ENCODE assay signal across 10 cellular contexts in the genomic region with DNA sequence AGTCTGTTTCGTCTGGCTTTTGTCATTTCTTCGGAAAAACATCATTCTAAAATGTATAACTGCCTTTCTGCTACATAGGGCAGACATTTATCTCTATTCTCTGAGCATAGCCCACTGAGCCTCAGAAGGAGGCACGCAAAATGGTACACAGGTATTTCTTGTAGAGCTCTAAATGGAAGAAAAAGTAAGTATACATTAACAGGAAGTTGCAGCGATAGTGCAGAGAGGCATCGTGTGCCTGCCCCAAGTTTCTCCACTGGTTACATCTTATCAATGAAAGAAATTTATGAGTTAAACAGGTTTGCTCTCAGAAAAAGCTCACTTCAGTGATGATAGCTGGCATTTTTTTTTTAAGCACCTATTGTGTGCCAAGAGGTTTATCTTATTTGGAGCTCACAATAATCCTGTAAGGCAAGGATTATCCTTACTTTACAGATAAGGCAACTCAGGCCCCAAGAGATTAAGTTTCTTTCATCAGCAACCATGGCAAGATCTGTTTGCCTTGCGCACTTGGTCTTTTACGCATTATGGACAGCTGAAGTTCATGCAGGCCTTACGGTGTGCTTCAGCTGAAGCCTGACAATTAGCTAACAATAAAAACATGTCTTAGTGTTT. TPM values are rescaled to one million over a fixed set of nuclear protein-coding genes. Genes with fewer than 3 reads are reported as not detected.
A peak's percentile ranks its signal among the peaks of the same experiment; 100 is the strongest.
DNase-seq lines count a peak whose midpoint lies in the region; ATAC-seq and TF ChIP-seq lines count a peak whose summit lies in the region.
"Had no signal": no experiment of that assay in that cellular context is flagged by ENCODE, and none has a peak within 500 bp of the region (broad histone marks: within the 10 kb centered on the region; RNA-seq: fewer than 3 reads in every experiment).

No MANE protein-coding gene starts in this region.

- H3K36me3 ChIP-seq in iPS-20b (ENCODE audit: insufficient read depth, low read depth, low read length): no peaks in the 10 kb centered on the region
- no peaks in the 10 kb centered on the region for H3K36me3 ChIP-seq in thyroid gland

- CTCF ChIA-PET in activated naive CD4-positive, alpha-beta T cell treated with anti-CD3 and anti-CD28 coated beads, Interleukin-2, amount 10 ng/mL, durations not matched to agents 7 days and 5 days (lab: Charles Lee): interaction anchor here (0.7 to 1.4 kb wide), 4 partner anchors 11 to 200 kb away, joined by 3 to 9 read pairs (median 4); no protein-coding TSS in a partner anchor

- H3K4me3 Mint-ChIP-seq in activated naive CD4-positive, alpha-beta T cell treated with anti-CD3 and anti-CD28 coated beads, Interleukin-2, amount 10 ng/mL, durations not matched to agents 7 days and 5 days: peak overlapping the region; percentile 86
- H3K4me3 Mint-ChIP-seq in T-helper 1 cell treated with Interleukin-12 subunit alpha and Interleukin-12 subunit beta and Interleukin-4 antibody, amounts not matched to agents 30 μg/mL and 1 μg/mL, for 36 hours: peak overlapping the region; percentile 90

- H3K27ac Mint-ChIP-seq in activated naive CD4-positive, alpha-beta T cell treated with anti-CD3 and anti-CD28 coated beads, Interleukin-2, amount 10 ng/mL, durations not matched to agents 7 days and 5 days: peak overlapping the region; percentile 98
- peak overlapping the region; percentile 96 for H3K27ac Mint-ChIP-seq in T-helper 1 cell treated with Interleukin-12 subunit alpha and Interleukin-12 subunit beta and Interleukin-4 antibody, amounts not matched to agents 30 μg/mL and 1 μg/mL, for 36 hours

- peaks cover 32% of the 10 kb centered on the region for H3K36me3 Mint-ChIP-seq in activated naive CD4-positive, alpha-beta T cell treated with anti-CD3 and anti-CD28 coated beads, Interleukin-2, amount 10 ng/mL, durations not matched to agents 7 days and 5 days
- peaks cover 14% of the 10 kb centered on the region for H3K36me3 Mint-ChIP-seq in T-helper 1 cell treated with Interleukin-12 subunit alpha and Interleukin-12 subunit beta and Interleukin-4 antibody, amounts not matched to agents 30 μg/mL and 1 μg/mL, for 36 hours (ENCODE audit: low read depth)

- H3K9me3 ChIP-seq in iPS-20b (ENCODE audit: insufficient read depth, low read depth, low read length) (no peaks in the 10 kb centered on the region), thyroid gland (no peaks in the 10 kb centered on the region)

- peaks cover 6% of the 10 kb centered on the region for H3K27me3 Mint-ChIP-seq in activated naive CD4-positive, alpha-beta T cell treated with anti-CD3 and anti-CD28 coated beads, Interleukin-2, amount 10 ng/mL, durations not matched to agents 7 days and 5 days
- H3K27me3 Mint-ChIP-seq in T-helper 1 cell treated with Interleukin-12 subunit alpha and Interleukin-12 subunit beta and Interleukin-4 antibody, amounts not matched to agents 30 μg/mL and 1 μg/mL, for 36 hours (ENCODE audit: low read depth): peaks cover 29% of the 10 kb centered on the region

- H3K27me3 ChIP-seq in iPS-20b (ENCODE audit: insufficient read depth, low read length) (no peaks in the 10 kb centered on the region), thyroid gland (no peaks in the 10 kb centered on the region)

- H3K27ac ChIP-seq in iPS-20b (ENCODE audit: low read length) (no peak overlapping the region), thyroid gland (peak overlapping the region in 2 of 3 donors; percentile 96 to 97)

- no peak for DNase-seq in activated naive CD4-positive, alpha-beta T cell treated with anti-CD3 and anti-CD28 coated beads, Interleukin-2, amount 10 ng/mL, durations not matched to agents 7 days and 5 days
- DNase-seq in activated naive CD4-positive, alpha-beta T cell treated with anti-CD3 and anti-CD28 coated beads, Interleukin-2, amount 50 U/mL, for 16 hours: no peak
- no peak for DNase-seq in thyroid gland
- DNase-seq in hepatic stellate cell (ENCODE audit: low spot score): no peak
- DNase-seq: activated effector memory CD4-positive, alpha-beta T cell treated with Interleukin-2 at 50 U/mL for 16 hours; SHP77 treated with DMSO at 0.1 percent for 48 hours had no signal

- 86 to 88% methylated on average over 8 of the region's 8 CpGs for WGBS in thyroid gland, 2 donors

- no peak for TF ChIP-seq CTCF in thyroid gland (IDR thresholded peaks at IDR 0.05)

- peak overlapping the region; percentile 92; the same call in 1 of the 2 replicates for H3K9ac ChIP-seq in iPS-20b (ENCODE audit: low read depth, low read length)

- H3K4me3 ChIP-seq in iPS-20b (ENCODE audit: low read length): no peak overlapping the region
- H3K4me3 ChIP-seq in thyroid gland (replicated peaks in 1 of 3): no peak overlapping the region

- peaks cover 19% of the 10 kb centered on the region for H3K9me3 Mint-ChIP-seq in activated naive CD4-positive, alpha-beta T cell treated with anti-CD3 and anti-CD28 coated beads, Interleukin-2, amount 10 ng/mL, durations not matched to agents 7 days and 5 days
- peaks cover 19% of the 10 kb centered on the region for H3K9me3 Mint-ChIP-seq in T-helper 1 cell treated with Interleukin-12 subunit alpha and Interleukin-12 subunit beta and Interleukin-4 antibody, amounts not matched to agents 30 μg/mL and 1 μg/mL, for 36 hours

- peaks cover 43% of the 10 kb centered on the region for H3K4me1 Mint-ChIP-seq in activated naive CD4-positive, alpha-beta T cell treated with anti-CD3 and anti-CD28 coated beads, Interleukin-2, amount 10 ng/mL, durations not matched to agents 7 days and 5 days
- peaks cover 29% of the 10 kb centered on the region for H3K4me1 Mint-ChIP-seq in T-helper 1 cell treated with Interleukin-12 subunit alpha and Interleukin-12 subunit beta and Interleukin-4 antibody, amounts not matched to agents 30 μg/mL and 1 μg/mL, for 36 hours (ENCODE audit: low read depth)

- no peak for TF ChIP-seq POLR2A in thyroid gland (IDR thresholded peaks at IDR 0.05)

- intact Hi-C loops in thyroid gland (cut with DNase I): loop anchor here (10.0 kb wide), 1 partner anchor 119 kb away; a partner anchor contains a TSS

- peaks cover 5% of the 10 kb centered on the region; the same call in 1 of the 2 replicates for H3K4me1 ChIP-seq in iPS-20b (ENCODE audit: insufficient read depth, low read length)
- peaks cover 4% of the 10 kb centered on the region in 2 donors for H3K4me1 ChIP-seq in thyroid gland

- ATAC-seq in GM21447 (IDR thresholded peaks at IDR 0.05; ENCODE audit: unreplicated experiment) (no peak), HG03108 (IDR thresholded peaks at IDR 0.05; ENCODE audit: unreplicated experiment) (no peak)

RNA-seq across cellular contexts. Expression of a gene that starts 1.2 kb away (rescaled TPM):
- total RNA-seq in thyroid gland: 10 to 100 TPM; 29.1 to 49.6 (median 34.9) TPM
